22 cellular contexts compared by ENCODE assay signal in genomic region chr2:234005126-234005525, GRCh38. TPM values are rescaled to one million over a fixed set of nuclear protein-coding genes. Genes with fewer than 3 reads are reported as not detected.
DNase-seq lines count a peak whose midpoint lies in the region; ATAC-seq and TF ChIP-seq lines count a peak whose summit lies in the region.
"Had no signal": no experiment of that assay in that cellular context is flagged by ENCODE, and none has a peak within 500 bp of the region (broad histone marks: within the 10 kb centered on the region; RNA-seq: fewer than 3 reads in every experiment).

No MANE protein-coding gene starts in this region.

- H3K27ac Mint-ChIP-seq in activated naive CD8-positive, alpha-beta T cell treated with anti-CD3 and anti-CD28 coated beads, Interleukin-2, amount 50 U/mL, for 24 hours: peak overlapping the region; percentile 16
- no peak overlapping the region for H3K27ac Mint-ChIP-seq in activated naive CD8-positive, alpha-beta T cell treated with anti-CD3 and anti-CD28 coated beads for 36 hours
- H3K27ac Mint-ChIP-seq: CD4-positive, alpha-beta memory T cell; GM23338 had no signal

- BruUV-seq in HCT116 (replicated peaks; lab: Mats Ljungman, UMichigan) (no TSS peak), Panc1 (replicated peaks; lab: Mats Ljungman, UMichigan) (no TSS peak)

- no peak overlapping the region for H3K4me3 Mint-ChIP-seq in activated naive CD8-positive, alpha-beta T cell treated with anti-CD3 and anti-CD28 coated beads, Interleukin-2, amount 50 U/mL, for 24 hours
- H3K4me3 Mint-ChIP-seq in activated naive CD8-positive, alpha-beta T cell treated with anti-CD3 and anti-CD28 coated beads for 36 hours: no peak overlapping the region
- H3K4me3 Mint-ChIP-seq: CD4-positive, alpha-beta memory T cell; GM23338; H9 had no signal

- H4K20me1 ChIP-seq in HCT116 (ENCODE audit: insufficient read depth): no peaks in the 10 kb centered on the region

- no peaks in the 10 kb centered on the region for H3K27me3 Mint-ChIP-seq in activated naive CD8-positive, alpha-beta T cell treated with anti-CD3 and anti-CD28 coated beads, Interleukin-2, amount 50 U/mL, for 24 hours
- no peaks in the 10 kb centered on the region for H3K27me3 Mint-ChIP-seq in activated naive CD8-positive, alpha-beta T cell treated with anti-CD3 and anti-CD28 coated beads for 36 hours
- H3K27me3 Mint-ChIP-seq: CD4-positive, alpha-beta memory T cell had no signal

- H3K4me1 Mint-ChIP-seq in activated naive CD8-positive, alpha-beta T cell treated with anti-CD3 and anti-CD28 coated beads, Interleukin-2, amount 50 U/mL, for 24 hours: peaks cover 36% of the 10 kb centered on the region
- H3K4me1 Mint-ChIP-seq in activated naive CD8-positive, alpha-beta T cell treated with anti-CD3 and anti-CD28 coated beads for 36 hours: peaks cover 16% of the 10 kb centered on the region

- TF ChIP-seq POLR2A in HCT116 (IDR thresholded peaks at IDR 0.05; ENCODE audit: borderline replicate concordance, extremely low read depth, insufficient read depth, insufficient read length): no peak

- H3K27me3 ChIP-seq in HCT116 (ENCODE audit: insufficient read depth, low read length): peaks cover 16% of the 10 kb centered on the region; the same call in 1 of the 2 replicates
- H3K27me3 ChIP-seq in Panc1 (ENCODE audit: control insufficient read depth, insufficient read depth, low read length): no peaks in the 10 kb centered on the region

- H3K27ac ChIP-seq in HCT116 (ENCODE audit: low read depth, low read length) (no peak overlapping the region), Panc1 (ENCODE audit: low read length) (peak overlapping the region; percentile 87; the same call in 1 of the 2 replicates), RWPE1 (no peak overlapping the region)

- no peak for DNase-seq in activated naive CD8-positive, alpha-beta T cell treated with anti-CD3 and anti-CD28 coated beads, Interleukin-2, amount 50 U/mL, for 24 hours
- no peak for DNase-seq in activated naive CD8-positive, alpha-beta T cell treated with anti-CD3 and anti-CD28 coated beads for 36 hours
- DNase-seq in HCT116 (ENCODE audit: low read depth, low spot score): no peak
- no peak for DNase-seq in Panc1 (ENCODE audit: low read depth, low spot score)
- DNase-seq in ureter (ENCODE audit: low spot score): no peak
- DNase-seq in SIG-M5 treated with dmso at 0.1 percent for 504 hours (lab: John Stamatoyannopoulos, UW; ENCODE audit: unreplicated experiment): no peak
- DNase-seq in RWPE1 (ENCODE audit: low spot score): no peak
- DNase-seq: 8988T; C1 segment of cervical spinal cord; Calu3; CD4-positive, alpha-beta memory T cell; COR-L47; DMS53; DMS79 treated with DMSO at 0.1 percent for 48 hours; GF-D8; H9 had no signal

- no peak for TF ChIP-seq RAD21 in HCT116 (IDR thresholded peaks at IDR 0.05; ENCODE audit: low read depth)

- peak overlapping the region; percentile 75; the same call in 1 of the 2 replicates for H3K4me2 ChIP-seq in HCT116 (ENCODE audit: low read length)
- H3K4me2 ChIP-seq: GM23338 had no signal

- no peaks in the 10 kb centered on the region for H3K9me2 ChIP-seq in HCT116 (ENCODE audit: insufficient read depth)

- no peak overlapping the region for H2AFZ ChIP-seq in HCT116 (ENCODE audit: low read depth, low read length, poor library complexity, severe bottlenecking)
- H2AFZ ChIP-seq: GM23338 had no signal

- H3K36me3 Mint-ChIP-seq in activated naive CD8-positive, alpha-beta T cell treated with anti-CD3 and anti-CD28 coated beads, Interleukin-2, amount 50 U/mL, for 24 hours (ENCODE audit: low read depth): no peaks in the 10 kb centered on the region
- no peaks in the 10 kb centered on the region for H3K36me3 Mint-ChIP-seq in activated naive CD8-positive, alpha-beta T cell treated with anti-CD3 and anti-CD28 coated beads for 36 hours
- H3K36me3 Mint-ChIP-seq: CD4-positive, alpha-beta memory T cell had no signal

- H3K4me3 ChIP-seq in HCT116 (replicated peaks in 1 of 2; ENCODE audit: low read depth in 1 of 2, low read length in 2 of 2) (no peak overlapping the region), Panc1 (ENCODE audit: low read depth in 2 of 2, low read length in 2 of 2) (no peak overlapping the region)
- H3K4me3 ChIP-seq: GM23338 had no signal

- H3K9me3 Mint-ChIP-seq in activated naive CD8-positive, alpha-beta T cell treated with anti-CD3 and anti-CD28 coated beads, Interleukin-2, amount 50 U/mL, for 24 hours: no peaks in the 10 kb centered on the region
- no peaks in the 10 kb centered on the region for H3K9me3 Mint-ChIP-seq in activated naive CD8-positive, alpha-beta T cell treated with anti-CD3 and anti-CD28 coated beads for 36 hours
- H3K9me3 Mint-ChIP-seq: CD4-positive, alpha-beta memory T cell; GM23338; H9 had no signal

- RAD21 ChIA-PET in HCT116 (lab: Charles Lee; ENCODE audit: low non-redundant PET in 1 of 2, low total read pairs in 2 of 2, uncharacterized antibody in 2 of 2, unreplicated experiment in 2 of 2): no interaction called here

- H3K36me3 ChIP-seq in HCT116 (ENCODE audit: control insufficient read depth in 1 of 2, insufficient read depth in 2 of 2, low read length in 2 of 2) (no peaks in the 10 kb centered on the region), Panc1 (ENCODE audit: control insufficient read depth, insufficient read depth, low read length) (no peaks in the 10 kb centered on the region)

- TF ChIP-seq CTCF in HCT116 (IDR thresholded peaks at IDR 0.05 in 2 of 3, conservative IDR thresholded peaks at IDR 0.05 in 1 of 3; ENCODE audit: borderline replicate concordance in 1 of 3, insufficient read depth in 1 of 3, low read depth in 2 of 3, low read length in 2 of 3) (no peak), Panc1 (IDR thresholded peaks at IDR 0.05) (no peak), RWPE1 (conservative IDR thresholded peaks at IDR 0.05; ENCODE audit: low read depth) (no peak)

- no peak for ATAC-seq in activated naive CD8-positive, alpha-beta T cell treated with anti-CD3 and anti-CD28 coated beads, Interleukin-2, amount 50 U/mL, for 24 hours
- ATAC-seq in HCT116 (no peak), Panc1 (no peak)
- ATAC-seq: GM23338 had no signal

- H3K4me1 ChIP-seq in HCT116 (ENCODE audit: control insufficient read depth in 1 of 2, insufficient read depth in 2 of 2, low read length in 2 of 2): peaks cover 11 to 18% of the 10 kb centered on the region in 2 experiments
- H3K4me1 ChIP-seq in Panc1 (ENCODE audit: control insufficient read depth, insufficient read depth, low read length): peaks cover 26% of the 10 kb centered on the region

- H3K9ac ChIP-seq in HCT116 (ENCODE audit: low read length): no peak overlapping the region

- in situ Hi-C loops in Panc1 (cut with HindIII; ENCODE audit: low pct_unique_long_range_greater_than_20kb, low sequenced_read_pairs): no loop called here

- POLR2A ChIA-PET in HCT116 (lab: Charles Lee) (no interaction called here), Panc1 (lab: Charles Lee) (no interaction called here), RWPE1 (lab: Yijun Ruan, JAX; ENCODE audit: low non-redundant PET) (no interaction called here)

- intact Hi-C loops in HCT116 (cut with micrococcal nuclease): no loop called here
- intact Hi-C loops in Panc1 (cut with micrococcal nuclease; ENCODE audit: unreplicated experiment): no loop called here

- CTCF ChIA-PET in HCT116 (lab: Charles Lee): no interaction called here
- CTCF ChIA-PET in Panc1 (lab: Charles Lee): no interaction called here
- CTCF ChIA-PET in RWPE1 (lab: Yijun Ruan, JAX): no interaction called here

- H3K9me3 ChIP-seq in HCT116 (ENCODE audit: control insufficient read depth in 1 of 2, insufficient read depth in 1 of 2, low read depth in 1 of 2, low read length in 2 of 2) (no peaks in the 10 kb centered on the region), Panc1 (ENCODE audit: control insufficient read depth, insufficient read depth, low read depth, low read length) (no peaks in the 10 kb centered on the region)

- H3K79me2 ChIP-seq in HCT116 (ENCODE audit: insufficient read depth, low read length): no peaks in the 10 kb centered on the region

TF ChIP-seq in HCT116, 20 proteins besides CTCF, POLR2A, EP300 and RAD21:
- TF ChIP-seq SRF (IDR thresholded peaks at IDR 0.05; ENCODE audit: low read depth) (no peak), ZFX (IDR thresholded peaks at IDR 0.05) (no peak), ATF3 (IDR thresholded peaks at IDR 0.05) (no peak), TCF7L2 (IDR thresholded peaks at IDR 0.05; ENCODE audit: borderline replicate concordance, extremely low read depth, insufficient read depth, insufficient read length) (no peak), EGR1 (IDR thresholded peaks at IDR 0.05; ENCODE audit: low read depth) (no peak)

RNA-seq across cellular contexts. Expression of gene SPP2, which starts 45.4 kb away (rescaled TPM):
- total RNA-seq in activated naive CD8-positive, alpha-beta T cell treated with anti-CD3 and anti-CD28 coated beads for 36 hours: not detected
- not detected for total RNA-seq in HCT116 (2021; ENCODE audit: unreplicated experiment)
- polyA plus RNA-seq in HCT116 (2012): not detected in 2 replicates
- not detected for total RNA-seq in Panc1 (2021; ENCODE audit: unreplicated experiment)
- not detected for polyA plus RNA-seq in Panc1 (2012; ENCODE audit: insufficient read length)
- total RNA-seq in ureter: not detected
- total RNA-seq: A673; Calu3; CD4-positive, alpha-beta memory T cell; Daoy; G401; GM23338; H4; H9 had no signal
- polyA plus RNA-seq: BJ; CD4-positive, alpha-beta memory T cell; GM23338 had no signal
